ENCODE assay signal across 21 cellular contexts in genomic region chr17:78939615-78940014, GRCh38. TPM values are rescaled to one million over a fixed set of nuclear protein-coding genes. Genes with fewer than 3 reads are reported as not detected.
DNase-seq lines count a peak whose midpoint lies in the region; TF ChIP-seq lines count a peak whose summit lies in the region.
"Had no signal": no experiment of that assay in that cellular context is flagged by ENCODE, and none has a peak within 500 bp of the region (broad histone marks: within the 10 kb centered on the region; RNA-seq: fewer than 3 reads in every experiment).

No MANE protein-coding gene starts in this region.

- 53 to 58% methylated on average over 3 to 6 of the region's 6 CpGs for WGBS in thyroid gland, 2 donors

- peak overlapping the region; percentile 61 for H3K27ac ChIP-seq in neural cell (ENCODE audit: low read length)
- H3K27ac ChIP-seq in thyroid gland, result no peak overlapping the region
- H3K27ac ChIP-seq: body of pancreas had no signal

- no peaks in the 10 kb centered on the region for H3K79me2 ChIP-seq in neural cell (replicated peaks; ENCODE audit: insufficient read depth, low read length)

- H3K9ac ChIP-seq in neural cell (ENCODE audit: low read length), result no peak overlapping the region

- H3K4me3 ChIP-seq in cardiac fibroblast (replicated peaks in 1 of 2; ENCODE audit: low read depth in 2 of 2, low read length in 2 of 2), result no peak overlapping the region
- no peak overlapping the region for H3K4me3 ChIP-seq in neural cell (ENCODE audit: low read length)
- no peak overlapping the region for H3K4me3 ChIP-seq in thyroid gland (replicated peaks in 1 of 3)
- H3K4me3 ChIP-seq: body of pancreas, testis had no signal

- DNase-seq in Daoy (ENCODE audit: low read depth) (peak; percentile 85), NCI-H226 (peak; percentile 11), cardiac fibroblast (ENCODE audit: low read depth in 2 of 2) (peak; percentile 51 to 54), GM20000 (ENCODE audit: low spot score) (no peak), posterior vena cava (ENCODE audit: low spot score) (no peak), thyroid gland (no peak)
- DNase-seq in NK-92 treated with Interleukin-12 subunit alpha and Interleukin-12 subunit beta, amount 100 ng/mL, for 24 hours (lab: John Stamatoyannopoulos, UW), result no peak
- DNase-seq: activated CD4-positive, alpha-beta T cell treated with anti-CD3 and anti-CD28 coated beads, Interleukin-2, amount 50 U/mL, for 48 hours; activated T-cell treated with anti-CD3 and anti-CD28 coated beads, Interleukin-2, amount 50 U/mL, for 48 hours; body of pancreas; CD8-positive, alpha-beta memory T cell; foreskin melanocyte; KG1; left colon; NCI-H1105; NCI-H2081 treated with DMSO at 0.1 percent for 48 hours; NCI-H524; retina; T-helper 2 cell; testis had no signal

- H3K36me3 ChIP-seq in neural cell (ENCODE audit: insufficient read depth, low read length) (no peaks in the 10 kb centered on the region), thyroid gland (no peaks in the 10 kb centered on the region)

- H3K4me2 ChIP-seq in neural cell (ENCODE audit: low read length), result no peak overlapping the region

- TF ChIP-seq CTCF in cardiac fibroblast (IDR thresholded peaks at IDR 0.05; ENCODE audit: low read depth, low read length), result no peak
- TF ChIP-seq CTCF in neural cell (IDR thresholded peaks at IDR 0.05; ENCODE audit: poor library complexity, severe bottlenecking), result no peak
- TF ChIP-seq CTCF in GM20000 (IDR thresholded peaks at IDR 0.05; ENCODE audit: extremely low read depth, missing control alignments), result no peak
- TF ChIP-seq CTCF in thyroid gland (IDR thresholded peaks at IDR 0.05), result no peak

- no peak for TF ChIP-seq RAD21 in neural cell (conservative IDR thresholded peaks at IDR 0.05)

- no peak overlapping the region for H2AFZ ChIP-seq in neural cell (ENCODE audit: low read depth, low read length)

- no peaks in the 10 kb centered on the region for H3F3A ChIP-seq in neural cell (ENCODE audit: insufficient read depth, low read length, poor library complexity, severe bottlenecking)

- H3K9me3 ChIP-seq in neural cell (ENCODE audit: low read length) (no peaks in the 10 kb centered on the region), thyroid gland (no peaks in the 10 kb centered on the region)
- H3K9me3 ChIP-seq: body of pancreas, testis had no signal

- H3K27me3 ChIP-seq in neural cell (ENCODE audit: insufficient read depth, low read depth, low read length) (no peaks in the 10 kb centered on the region), thyroid gland (no peaks in the 10 kb centered on the region)
- H3K27me3 ChIP-seq: body of pancreas, testis had no signal

- H3K9me2 ChIP-seq in neural cell (ENCODE audit: insufficient read depth, low read length), result no peaks in the 10 kb centered on the region

- TF ChIP-seq EP300 in neural cell (conservative IDR thresholded peaks at IDR 0.05; ENCODE audit: poor library complexity, severe bottlenecking), result no peak

- intact Hi-C loops in posterior vena cava (cut with DNase I) (loop anchor here in 1 of 2 donors (10.0 kb wide), 1 partner anchor 1745 kb away; no protein-coding TSS in a partner anchor), thyroid gland (cut with DNase I) (no loop called here)

- no peak for TF ChIP-seq POLR2A in thyroid gland (IDR thresholded peaks at IDR 0.05)

- H4K20me1 ChIP-seq in neural cell (ENCODE audit: insufficient read depth), result no peaks in the 10 kb centered on the region

- peaks cover 4 to 17% of the 10 kb centered on the region in 2 donors for H3K4me1 ChIP-seq in thyroid gland

TF ChIP-seq in neural cell, 6 proteins besides CTCF, POLR2A, EP300 and RAD21:
- TF ChIP-seq POLR2AphosphoS5 (IDR thresholded peaks at IDR 0.05) (no peak), EZH2 (IDR thresholded peaks at IDR 0.05; ENCODE audit: borderline replicate concordance, insufficient read depth, low read length, poor library complexity, severe bottlenecking) (no peak), MXI1 (conservative IDR thresholded peaks at IDR 0.05; ENCODE audit: poor library complexity, severe bottlenecking) (no peak), TAF1 (IDR thresholded peaks at IDR 0.05; ENCODE audit: low read depth) (no peak), SMC3 (conservative IDR thresholded peaks at IDR 0.05; ENCODE audit: poor library complexity) (no peak)
- TF ChIP-seq, protein P1, sequence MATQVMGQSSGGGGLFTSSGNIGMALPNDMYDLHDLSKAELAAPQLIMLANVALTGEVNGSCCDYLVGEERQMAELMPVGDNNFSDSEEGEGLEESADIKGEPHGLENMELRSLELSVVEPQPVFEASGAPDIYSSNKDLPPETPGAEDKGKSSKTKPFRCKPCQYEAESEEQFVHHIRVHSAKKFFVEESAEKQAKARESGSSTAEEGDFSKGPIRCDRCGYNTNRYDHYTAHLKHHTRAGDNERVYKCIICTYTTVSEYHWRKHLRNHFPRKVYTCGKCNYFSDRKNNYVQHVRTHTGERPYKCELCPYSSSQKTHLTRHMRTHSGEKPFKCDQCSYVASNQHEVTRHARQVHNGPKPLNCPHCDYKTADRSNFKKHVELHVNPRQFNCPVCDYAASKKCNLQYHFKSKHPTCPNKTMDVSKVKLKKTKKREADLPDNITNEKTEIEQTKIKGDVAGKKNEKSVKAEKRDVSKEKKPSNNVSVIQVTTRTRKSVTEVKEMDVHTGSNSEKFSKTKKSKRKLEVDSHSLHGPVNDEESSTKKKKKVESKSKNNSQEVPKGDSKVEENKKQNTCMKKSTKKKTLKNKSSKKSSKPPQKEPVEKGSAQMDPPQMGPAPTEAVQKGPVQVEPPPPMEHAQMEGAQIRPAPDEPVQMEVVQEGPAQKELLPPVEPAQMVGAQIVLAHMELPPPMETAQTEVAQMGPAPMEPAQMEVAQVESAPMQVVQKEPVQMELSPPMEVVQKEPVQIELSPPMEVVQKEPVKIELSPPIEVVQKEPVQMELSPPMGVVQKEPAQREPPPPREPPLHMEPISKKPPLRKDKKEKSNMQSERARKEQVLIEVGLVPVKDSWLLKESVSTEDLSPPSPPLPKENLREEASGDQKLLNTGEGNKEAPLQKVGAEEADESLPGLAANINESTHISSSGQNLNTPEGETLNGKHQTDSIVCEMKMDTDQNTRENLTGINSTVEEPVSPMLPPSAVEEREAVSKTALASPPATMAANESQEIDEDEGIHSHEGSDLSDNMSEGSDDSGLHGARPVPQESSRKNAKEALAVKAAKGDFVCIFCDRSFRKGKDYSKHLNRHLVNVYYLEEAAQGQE (IDR thresholded peaks at IDR 0.05; ENCODE audit: borderline replicate concordance), result no peak
TF ChIP-seq in neural cell: peak in this region for 0.

RNA-seq across cellular contexts. Expression of gene TIMP2, which starts 14.4 kb away (rescaled TPM):
- total RNA-seq in Daoy (2014; rRNA removed; shearing (Covaris generic)), result 47.2 and 53.1 TPM in 2 replicates
- 25.6 and 26.7 TPM in 2 replicates for polyA plus RNA-seq in neural cell
- polyA minus RNA-seq in neural cell, result 31.7 and 44.1 TPM in 2 replicates
- total RNA-seq in posterior vena cava (100 to 1,000 TPM; 484 to 701 TPM), thyroid gland (100 to 1,000 TPM in 1 of 4 donors, 10 to 100 TPM in 3; 52.9 to 133 (median 82.2) TPM)

RNA-seq across cellular contexts. Expression of gene CEP295NL, which starts 36.6 kb away (rescaled TPM):
- total RNA-seq in Daoy (2014; rRNA removed; shearing (Covaris generic)), result 1.0 TPM in 1 of 2 replicates, not detected in the other
- not detected in 2 replicates for polyA plus RNA-seq in neural cell
- 0.97 and 2.5 TPM in 2 replicates for polyA minus RNA-seq in neural cell
- total RNA-seq in posterior vena cava (1 to 10 TPM; 4.1 to 4.9 TPM), thyroid gland (1 to 10 TPM in 3 of 4 donors, under 1 TPM in 1; 0.67 to 1.6 (median 1.4) TPM)
- total RNA-seq: CD8-positive, alpha-beta memory T cell had no signal
- polyA plus RNA-seq: CD8-positive, alpha-beta memory T cell had no signal

RNA-seq across cellular contexts. Expression of gene LGALS3BP, which starts 40.1 kb away (rescaled TPM):
- total RNA-seq in Daoy (2014; rRNA removed; shearing (Covaris generic)), result 288 and 314 TPM in 2 replicates
- 5.4 and 14.7 TPM in 2 replicates for polyA plus RNA-seq in neural cell
- polyA minus RNA-seq in neural cell, result 6.6 and 7.5 TPM in 2 replicates
- total RNA-seq in posterior vena cava (100 to 1,000 TPM; 103 to 163 TPM), thyroid gland (100 to 1,000 TPM; 193 to 443 (median 390) TPM)

Comparison
In these comparisons a context has a peak if more than half of its experiments do, and no peak if none do; other contexts are left out.
1. DNase-seq: peak in Daoy (single experiment), NCI-H226 (single experiment) and cardiac fibroblast (2 of 2); none in GM20000 (single experiment), posterior vena cava (single experiment), thyroid gland (0 of 2) and NK-92 treated with Interleukin-12 subunit alpha and Interleukin-12 subunit beta, amount 100 ng/mL, for 24 hours (single experiment).